In genomic region chr4:108006361-108006760, GRCh38 we compare ENCODE assay signal across 19 cellular contexts. TPM values are rescaled to one million over a fixed set of nuclear protein-coding genes. Genes with fewer than 3 reads are reported as not detected.
DNase-seq lines count a peak whose midpoint lies in the region; ATAC-seq, FAIRE-seq and TF ChIP-seq lines count a peak whose summit lies in the region.
"Had no signal": no experiment of that assay in that cellular context is flagged by ENCODE, and none has a peak within 500 bp of the region (broad histone marks: within the 10 kb centered on the region; RNA-seq: fewer than 3 reads in every experiment).

No MANE protein-coding gene starts in this region.

- H2BK12ac ChIP-seq in neuronal stem cell (ENCODE audit: low read length), result no peak overlapping the region

- no peaks in the 10 kb centered on the region for H3K9me3 Mint-ChIP-seq in activated CD4-positive, alpha-beta T cell treated with anti-CD3 and anti-CD28 coated beads, Interleukin-2, amount 10 ng/mL, durations not matched to agents 24 days and 14 days
- H3K9me3 Mint-ChIP-seq in astrocyte (ENCODE audit: unreplicated experiment), result peaks cover 2% of the 10 kb centered on the region
- H3K9me3 Mint-ChIP-seq in naive thymus-derived CD8-positive, alpha-beta T cell, result no peaks in the 10 kb centered on the region
- H3K9me3 Mint-ChIP-seq: CD4-positive, alpha-beta T cell had no signal

- peak; percentile 26 to 55 for ATAC-seq in naive thymus-derived CD8-positive, alpha-beta T cell
- no peak for ATAC-seq in HG03521 (IDR thresholded peaks at IDR 0.05; ENCODE audit: unreplicated experiment)
- ATAC-seq: GM23338, HCT116 had no signal

- no peak overlapping the region for H2AFZ ChIP-seq in astrocyte (ENCODE audit: low read depth, low read length)
- no peak overlapping the region for H2AFZ ChIP-seq in neuronal stem cell (ENCODE audit: low read length)
- H2AFZ ChIP-seq: GM23338 had no signal

- H3K4me1 ChIP-seq in astrocyte (ENCODE audit: insufficient read depth, low read length), result peaks cover 6% of the 10 kb centered on the region
- peaks cover 0 to 4% of the 10 kb centered on the region in 2 donors for H3K4me1 ChIP-seq in neuronal stem cell (ENCODE audit: control insufficient read depth in 2 of 2, insufficient read depth in 1 of 2, low read depth in 1 of 2, low read length in 2 of 2)
- H3K4me1 ChIP-seq: BE2C had no signal

- no peak overlapping the region for H2BK15ac ChIP-seq in neuronal stem cell (ENCODE audit: low read length)

- H3K4me3 ChIP-seq in astrocyte (ENCODE audit: insufficient read depth, low read depth, low read length) (no peak overlapping the region), neuronal stem cell (ENCODE audit: low read length in 2 of 2) (no peak overlapping the region)
- H3K4me3 ChIP-seq: GM23338 had no signal

- H3K18ac ChIP-seq in neuronal stem cell (ENCODE audit: low read length), result no peak overlapping the region

- intact Hi-C loops in activated CD4-positive, alpha-beta T cell treated with anti-CD3 and anti-CD28 coated beads, Interleukin-2, amount 10 ng/mL, durations not matched to agents 24 days and 14 days (cut with micrococcal nuclease), result no loop called here

- no peaks in the 10 kb centered on the region for H4K20me1 ChIP-seq in astrocyte (ENCODE audit: insufficient read depth, low read length)

- H3K4me1 Mint-ChIP-seq in activated CD4-positive, alpha-beta T cell treated with anti-CD3 and anti-CD28 coated beads, Interleukin-2, amount 10 ng/mL, durations not matched to agents 24 days and 14 days, result peaks cover 14% of the 10 kb centered on the region
- H3K4me1 Mint-ChIP-seq in astrocyte (ENCODE audit: low read depth, unreplicated experiment), result peaks cover 17% of the 10 kb centered on the region
- H3K4me1 Mint-ChIP-seq in naive thymus-derived CD8-positive, alpha-beta T cell, result peaks cover 22 to 46% (median 36%) of the 10 kb centered on the region in 4 donors

- H3K27me3 ChIP-seq in astrocyte (ENCODE audit: insufficient read depth, low read length), result no peaks in the 10 kb centered on the region
- no peaks in the 10 kb centered on the region for H3K27me3 ChIP-seq in neuronal stem cell (ENCODE audit: control insufficient read depth in 3 of 3, insufficient read depth in 3 of 3, low read depth in 1 of 3, low read length in 3 of 3)
- H3K27me3 ChIP-seq: BE2C had no signal

- H3K4me3 Mint-ChIP-seq in activated CD4-positive, alpha-beta T cell treated with anti-CD3 and anti-CD28 coated beads, Interleukin-2, amount 10 ng/mL, durations not matched to agents 24 days and 14 days, result no peak overlapping the region
- no peak overlapping the region for H3K4me3 Mint-ChIP-seq in astrocyte (ENCODE audit: unreplicated experiment)
- no peak overlapping the region for H3K4me3 Mint-ChIP-seq in naive thymus-derived CD8-positive, alpha-beta T cell
- H3K4me3 Mint-ChIP-seq: CD4-positive, alpha-beta T cell; GM23338 had no signal

- no peaks in the 10 kb centered on the region for H3K27me3 Mint-ChIP-seq in activated CD4-positive, alpha-beta T cell treated with anti-CD3 and anti-CD28 coated beads, Interleukin-2, amount 10 ng/mL, durations not matched to agents 24 days and 14 days
- H3K27me3 Mint-ChIP-seq in astrocyte (ENCODE audit: low read depth, unreplicated experiment), result no peaks in the 10 kb centered on the region
- no peaks in the 10 kb centered on the region for H3K27me3 Mint-ChIP-seq in naive thymus-derived CD8-positive, alpha-beta T cell
- H3K27me3 Mint-ChIP-seq: CD4-positive, alpha-beta T cell had no signal

- no peak overlapping the region for H4K8ac ChIP-seq in neuronal stem cell (ENCODE audit: low read depth, low read length)

- no peaks in the 10 kb centered on the region for H3K79me2 ChIP-seq in astrocyte (ENCODE audit: insufficient read depth, low read length)

- H3K27ac Mint-ChIP-seq in activated CD4-positive, alpha-beta T cell treated with anti-CD3 and anti-CD28 coated beads, Interleukin-2, amount 10 ng/mL, durations not matched to agents 24 days and 14 days, result no peak overlapping the region
- H3K27ac Mint-ChIP-seq in astrocyte (ENCODE audit: unreplicated experiment), result no peak overlapping the region
- peak overlapping the region in 1 of 10 donors; percentile 88 for H3K27ac Mint-ChIP-seq in naive thymus-derived CD8-positive, alpha-beta T cell
- H3K27ac Mint-ChIP-seq: CD4-positive, alpha-beta T cell; GM23338 had no signal

- H3K23ac ChIP-seq in neuronal stem cell (ENCODE audit: low read depth, low read length, poor library complexity), result no peak overlapping the region

- H2AK5ac ChIP-seq in neuronal stem cell (ENCODE audit: low read depth, low read length), result no peak overlapping the region

- POLR2A ChIA-PET in naive thymus-derived CD8-positive, alpha-beta T cell (lab: Charles Lee), result no interaction called here

- H3K9me3 ChIP-seq in astrocyte (ENCODE audit: insufficient read depth, low read depth, low read length), result no peaks in the 10 kb centered on the region
- H3K9me3 ChIP-seq in neuronal stem cell (replicated peaks in 1 of 2; ENCODE audit: control insufficient read depth in 2 of 2, insufficient read depth in 1 of 2, low read depth in 1 of 2, low read length in 2 of 2), result peaks cover 0 to 21% of the 10 kb centered on the region in 2 donors
- H3K9me3 ChIP-seq: BE2C had no signal

- H3K4ac ChIP-seq in neuronal stem cell (ENCODE audit: low read length), result no peak overlapping the region

- no peak for TF ChIP-seq CTCF in astrocyte (IDR thresholded peaks at IDR 0.05; ENCODE audit: insufficient read depth, low read depth, low read length)

- H3K14ac ChIP-seq in neuronal stem cell (ENCODE audit: low read length), result no peak overlapping the region

- peak; percentile 9 for DNase-seq in activated CD4-positive, alpha-beta T cell treated with anti-CD3 and anti-CD28 coated beads for 48 hours
- DNase-seq in activated CD4-positive, alpha-beta T cell treated with anti-CD3 and anti-CD28 coated beads, Interleukin-2, amount 10 ng/mL, durations not matched to agents 24 days and 14 days, result no peak
- peak; percentile 20 for DNase-seq in AG08395 (ENCODE audit: low spot score)
- DNase-seq in astrocyte (ENCODE audit: low read depth), result peak; percentile 10
- DNase-seq in naive thymus-derived CD8-positive, alpha-beta T cell, result no peak
- DNase-seq in neuronal stem cell (ENCODE audit: low spot score), result no peak
- no peak for DNase-seq in NCI-H2227 (lab: John Stamatoyannopoulos, UW; ENCODE audit: unreplicated experiment)
- DNase-seq: BE2C; CD4-positive, alpha-beta T cell; DMS53; NCI-H1092; NCI-H146; NCI-H2081; NCI-H510A; NCI-H82 had no signal

- H3K36me3 ChIP-seq in astrocyte (ENCODE audit: insufficient read depth, low read length) (no peaks in the 10 kb centered on the region), neuronal stem cell (replicated peaks in 1 of 2; ENCODE audit: control insufficient read depth in 2 of 2, insufficient read depth in 2 of 2, low read length in 2 of 2) (peaks cover 1 to 36% of the 10 kb centered on the region in 2 donors)

- H3K4me2 ChIP-seq in astrocyte (ENCODE audit: low read length), result no peak overlapping the region
- H3K4me2 ChIP-seq in neuronal stem cell (ENCODE audit: insufficient read depth, low read length, poor library complexity, severe bottlenecking), result no peak overlapping the region
- H3K4me2 ChIP-seq: GM23338 had no signal

- no peak overlapping the region for H2BK5ac ChIP-seq in neuronal stem cell (ENCODE audit: low read length)

- no peak for FAIRE-seq in astrocyte (lab: Jason Lieb, UNC)

- no peak overlapping the region for H2BK120ac ChIP-seq in neuronal stem cell (ENCODE audit: low read depth, low read length)

- H3K9ac ChIP-seq in astrocyte (ENCODE audit: low read length) (no peak overlapping the region), neuronal stem cell (ENCODE audit: low read depth, low read length, poor library complexity) (no peak overlapping the region)

- H3K27ac ChIP-seq in astrocyte (ENCODE audit: low read depth, low read length) (no peak overlapping the region), neuronal stem cell (replicated peaks; ENCODE audit: low read length) (no peak overlapping the region)
- H3K27ac ChIP-seq: 22Rv1 had no signal

- H3K36me3 Mint-ChIP-seq in activated CD4-positive, alpha-beta T cell treated with anti-CD3 and anti-CD28 coated beads, Interleukin-2, amount 10 ng/mL, durations not matched to agents 24 days and 14 days (ENCODE audit: low read depth), result peaks cover 21% of the 10 kb centered on the region
- peaks cover 6% of the 10 kb centered on the region for H3K36me3 Mint-ChIP-seq in astrocyte (ENCODE audit: low read depth, unreplicated experiment)
- peaks cover 4 to 19% (median 10%) of the 10 kb centered on the region in 3 donors for H3K36me3 Mint-ChIP-seq in naive thymus-derived CD8-positive, alpha-beta T cell

- H4K91ac ChIP-seq in neuronal stem cell (ENCODE audit: low read depth, low read length, poor library complexity), result no peak overlapping the region

- no peaks in the 10 kb centered on the region for H3K79me1 ChIP-seq in neuronal stem cell (ENCODE audit: low read depth, low read length)

RNA-seq across cellular contexts. Expression of gene HADH, which starts 16.7 kb away (rescaled TPM):
- total RNA-seq in activated CD4-positive, alpha-beta T cell treated with anti-CD3 and anti-CD28 coated beads, Interleukin-2, amount 10 ng/mL, durations not matched to agents 24 days and 14 days, result 37.2 and 41.4 TPM in 2 replicates
- total RNA-seq in astrocyte, result 21.2 and 24.2 TPM in 2 replicates
- 10 to 100 TPM; 22.5 to 23.1 TPM for total RNA-seq in naive thymus-derived CD8-positive, alpha-beta T cell
- polyA plus RNA-seq in naive thymus-derived CD8-positive, alpha-beta T cell, result 10 to 100 TPM; 36.0 to 42.2 (median 37.7) TPM
- polyA plus RNA-seq in neuronal stem cell (2013, experiment 1 of 2), result 55.6 TPM
- 54.6 TPM for polyA plus RNA-seq in neuronal stem cell (2013, experiment 2 of 2)

Comparison
In these comparisons a context has a peak if more than half of its experiments do, and no peak if none do; other contexts are left out.
1. DNase-seq: peak in activated CD4-positive, alpha-beta T cell treated with anti-CD3 and anti-CD28 coated beads for 48 hours (single experiment), AG08395 (single experiment) and astrocyte (single experiment); none in activated CD4-positive, alpha-beta T cell treated with anti-CD3 and anti-CD28 coated beads, Interleukin-2, amount 10 ng/mL, durations not matched to agents 24 days and 14 days (single experiment), naive thymus-derived CD8-positive, alpha-beta T cell (0 of 10), neuronal stem cell (single experiment) and NCI-H2227 (single experiment).